In genomic region chr10:123146892-123147634, GRCh38 we compare ENCODE assay signal across 1 cellular context.
TF ChIP-seq lines count a peak whose summit lies in the region.

No MANE protein-coding gene starts in this region.

TF ChIP-seq in HepG2, 621 proteins besides CTCF, POLR2A, EP300 and RAD21:
- TF ChIP-seq ZNF124 (CRISPR knock-in tag; IDR thresholded peaks at IDR 0.05), result 0 out of 2 replicates have a peak, but pooled peaks have one; percentile 28
- no peak for TF ChIP-seq HNF4A (CRISPR knock-in tag; IDR thresholded peaks at IDR 0.05)
- TF ChIP-seq HCFC1 (IDR thresholded peaks at IDR 0.05; ENCODE audit: low read depth, low read length), result no peak
- TF ChIP-seq ZNF614 (CRISPR knock-in tag; IDR thresholded peaks at IDR 0.05; ENCODE audit: borderline replicate concordance), result no peak
- TF ChIP-seq MLLT10 (CRISPR knock-in tag; IDR thresholded peaks at IDR 0.05), result no peak
- peak; percentile 81 for TF ChIP-seq CBX2 (IDR thresholded peaks at IDR 0.05; ENCODE audit: low read depth, low read length)
- no peak for TF ChIP-seq CBX2 (CRISPR knock-in tag; IDR thresholded peaks at IDR 0.05; ENCODE audit: low read depth)
- no peak for TF ChIP-seq ZNF362 (CRISPR knock-in tag; IDR thresholded peaks at IDR 0.05; ENCODE audit: borderline replicate concordance)
- no peak for TF ChIP-seq AKNA (CRISPR knock-in tag; IDR thresholded peaks at IDR 0.05; ENCODE audit: borderline replicate concordance)
- TF ChIP-seq TP53 (CRISPR knock-in tag; conservative IDR thresholded peaks at IDR 0.05), result no peak
- no peak for TF ChIP-seq ARNT2 (CRISPR knock-in tag; IDR thresholded peaks at IDR 0.05; ENCODE audit: low read depth)
- peak; percentile 5 for TF ChIP-seq ZFP36 (IDR thresholded peaks at IDR 0.05; ENCODE audit: borderline replicate concordance, low read depth, low read length, partially characterized antibody)
- no peak for TF ChIP-seq PAF1 (CRISPR knock-in tag; IDR thresholded peaks at IDR 0.05)
- TF ChIP-seq ZNF414 (CRISPR knock-in tag; IDR thresholded peaks at IDR 0.05), result no peak
- no peak for TF ChIP-seq PRDM15 (CRISPR knock-in tag; IDR thresholded peaks at IDR 0.05)
- TF ChIP-seq BRD4 (CRISPR knock-in tag; IDR thresholded peaks at IDR 0.05), result no peak
- TF ChIP-seq ZNF609 (CRISPR knock-in tag; IDR thresholded peaks at IDR 0.05; ENCODE audit: borderline replicate concordance), result no peak
